ENCODE assay signal across 9 cellular contexts in genomic region chr13:40652588-40652940, GRCh38. TPM values are rescaled to one million over a fixed set of nuclear protein-coding genes. Genes with fewer than 3 reads are reported as not detected.
A peak's percentile ranks its signal among the peaks of the same experiment; 100 is the strongest.
DNase-seq lines count a peak whose midpoint lies in the region; ATAC-seq, FAIRE-seq and TF ChIP-seq lines count a peak whose summit lies in the region.
"Had no signal": no experiment of that assay in that cellular context is flagged by ENCODE, and none has a peak within 500 bp of the region (broad histone marks: within the 10 kb centered on the region; RNA-seq: fewer than 3 reads in every experiment).

No MANE protein-coding gene starts in this region.

- H3K4me3 Mint-ChIP-seq in activated CD8-positive, alpha-beta T cell treated with anti-CD3 and anti-CD28 coated beads for 36 hours = peak overlapping the region; percentile 19
- H3K4me3 Mint-ChIP-seq: brain had no signal

- peak; percentile 60 for DNase-seq in AG10803 (ENCODE audit: low read depth)
- DNase-seq in activated CD8-positive, alpha-beta T cell treated with anti-CD3 and anti-CD28 coated beads for 36 hours = no peak
- DNase-seq in SW 1271 (lab: John Stamatoyannopoulos, UW) = no peak
- no peak for DNase-seq in GM12892 (ENCODE audit: insufficient read length)
- DNase-seq in KBM-7 = no peak
- no peak for DNase-seq in NK-92 (lab: John Stamatoyannopoulos, UW; ENCODE audit: unreplicated experiment)

- FAIRE-seq in GM12892 (lab: Jason Lieb, UNC) = no peak

- H3K4me3 ChIP-seq in AG10803 (ENCODE audit: low read length) = no peak overlapping the region

- TF ChIP-seq POLR2A in GM12892 (IDR thresholded peaks at IDR 0.05; ENCODE audit: low read depth, low read length) = no peak

- in situ Hi-C loops in KBM-7 (cut with MboI; ENCODE audit: low pct_unique_long_range_greater_than_20kb, low sequenced_read_pairs) = no loop called here

- CTCF ChIA-PET in activated CD8-positive, alpha-beta T cell treated with anti-CD3 and anti-CD28 coated beads for 36 hours (lab: Charles Lee) = interaction anchor here (0.9 to 1.2 kb wide), 3 partner anchors 12 to 98 kb away, joined by 3 to 5 read pairs (median 3); no protein-coding TSS in a partner anchor

- TF ChIP-seq CTCF in AG10803 (conservative IDR thresholded peaks at IDR 0.05; ENCODE audit: low read length) = no peak
- TF ChIP-seq CTCF in activated CD8-positive, alpha-beta T cell treated with anti-CD3 and anti-CD28 coated beads for 36 hours (IDR thresholded peaks at IDR 0.05) = no peak

- peaks cover 2% of the 10 kb centered on the region for H3K9me3 Mint-ChIP-seq in activated CD8-positive, alpha-beta T cell treated with anti-CD3 and anti-CD28 coated beads for 36 hours

- POLR2A ChIA-PET in activated CD8-positive, alpha-beta T cell treated with anti-CD3 and anti-CD28 coated beads for 36 hours (lab: Charles Lee) = interaction anchor here (0.7 to 1.8 kb wide), 2 partner anchors 10 to 12 kb away, joined by 3 to 7 read pairs; no protein-coding TSS in a partner anchor

- ATAC-seq in GM18909 (IDR thresholded peaks at IDR 0.05; ENCODE audit: poor library complexity, unreplicated experiment) (peak; percentile 38), HG02938 (IDR thresholded peaks at IDR 0.05; ENCODE audit: unreplicated experiment) (peak; percentile 48)
- no peak for ATAC-seq in activated CD8-positive, alpha-beta T cell treated with anti-CD3 and anti-CD28 coated beads for 36 hours

- no peaks in the 10 kb centered on the region for H3K27me3 Mint-ChIP-seq in activated CD8-positive, alpha-beta T cell treated with anti-CD3 and anti-CD28 coated beads for 36 hours
- H3K27me3 Mint-ChIP-seq: brain had no signal

- intact Hi-C loops in activated CD8-positive, alpha-beta T cell treated with anti-CD3 and anti-CD28 coated beads for 36 hours (cut with micrococcal nuclease) = no loop called here

- peaks cover 33% of the 10 kb centered on the region for H3K36me3 Mint-ChIP-seq in activated CD8-positive, alpha-beta T cell treated with anti-CD3 and anti-CD28 coated beads for 36 hours (ENCODE audit: low read depth)

- peaks cover 94% of the 10 kb centered on the region for H3K4me1 Mint-ChIP-seq in activated CD8-positive, alpha-beta T cell treated with anti-CD3 and anti-CD28 coated beads for 36 hours (ENCODE audit: low read depth)

- H3K27ac Mint-ChIP-seq in activated CD8-positive, alpha-beta T cell treated with anti-CD3 and anti-CD28 coated beads for 36 hours = peak overlapping the region; percentile 96
- H3K27ac Mint-ChIP-seq: brain had no signal

RNA-seq across cellular contexts. Expression of gene FOXO1, which starts 13.9 kb away (rescaled TPM):
- total RNA-seq in activated CD8-positive, alpha-beta T cell treated with anti-CD3 and anti-CD28 coated beads for 36 hours = 10 to 100 TPM; 30.6 to 30.8 TPM
- polyA plus RNA-seq in GM12892 (2012; ENCODE audit: missing spikeins) = 7.0 TPM
